Comparison of ENCODE assay signal across 8 cellular contexts in genomic region chr3:12810013-12810780, GRCh38. TPM values are rescaled to one million over a fixed set of nuclear protein-coding genes. Genes with fewer than 3 reads are reported as not detected.
A peak's percentile ranks its signal among the peaks of the same experiment; 100 is the strongest.
DNase-seq lines count a peak whose midpoint lies in the region; ATAC-seq and TF ChIP-seq lines count a peak whose summit lies in the region.

No MANE protein-coding gene starts in this region.

- TF ChIP-seq CTCF in GM12874 (IDR thresholded peaks at IDR 0.05; ENCODE audit: insufficient read depth, low read depth, low read length) (peak; percentile 94), WERI-Rb-1 (IDR thresholded peaks at IDR 0.05; ENCODE audit: low read depth, low read length) (peak; percentile 62), mammary epithelial cell (conservative IDR thresholded peaks at IDR 0.05 in 1 of 2, IDR thresholded peaks at IDR 0.05 in 1 of 2; ENCODE audit: extremely low read depth in 1 of 2, insufficient read depth in 1 of 2, low read depth in 1 of 2, low read length in 2 of 2) (peak; percentile 40 to 86), smooth muscle cell (IDR thresholded peaks at IDR 0.05; ENCODE audit: borderline replicate concordance, insufficient read depth, poor library complexity, severe bottlenecking) (peak; percentile 93)

- H3K9ac ChIP-seq in mammary epithelial cell (ENCODE audit: insufficient read depth, low read length) (no peak overlapping the region), smooth muscle cell (ENCODE audit: low read depth) (no peak overlapping the region)

- H3K4me2 ChIP-seq in mammary epithelial cell (ENCODE audit: insufficient read depth, low read depth, low read length) (peak overlapping the region; percentile 85), smooth muscle cell (peak overlapping the region; percentile 86)

- no peaks in the 10 kb centered on the region for H3K9me3 ChIP-seq in WERI-Rb-1 (ENCODE audit: severe bottlenecking)
- H3K9me3 ChIP-seq in mammary epithelial cell (replicated peaks; ENCODE audit: insufficient read depth, low read length): no peaks in the 10 kb centered on the region
- no peaks in the 10 kb centered on the region for H3K9me3 ChIP-seq in smooth muscle cell (replicated peaks; ENCODE audit: low read depth)

- CTCF ChIA-PET in mammary epithelial cell (lab: Charles Lee; ENCODE audit: low non-redundant PET): interaction anchor here (0.6 to 1.2 kb wide), 4 partner anchors 11 to 102 kb away, joined by 3 to 7 read pairs (median 3); partner anchors contain the start of gene TMEM40

- peaks cover 22% of the 10 kb centered on the region for H3K36me3 ChIP-seq in WERI-Rb-1
- H3K36me3 ChIP-seq in mammary epithelial cell (ENCODE audit: insufficient read depth, low read length): no peaks in the 10 kb centered on the region
- H3K36me3 ChIP-seq in smooth muscle cell (ENCODE audit: low read depth): no peaks in the 10 kb centered on the region

- 0% methylated on average over 6 of the region's 50 CpGs for WGBS in mammary epithelial cell (ENCODE audit: low coverage, missing lambda C conversion rate)
- WGBS in smooth muscle cell (ENCODE audit: low lambda C conversion rate): 1% methylated on average over 41 of the region's 50 CpGs

- dilution Hi-C loops in mammary epithelial cell (cut with HindIII; ENCODE audit: low sequenced_read_pairs): no loop called here

- no peaks in the 10 kb centered on the region for H4K20me1 ChIP-seq in mammary epithelial cell (ENCODE audit: insufficient read depth, low read length)
- H4K20me1 ChIP-seq in smooth muscle cell (ENCODE audit: low read depth): no peaks in the 10 kb centered on the region

- H3K27me3 ChIP-seq in WERI-Rb-1 (ENCODE audit: insufficient read depth, low read depth, severe bottlenecking): no peaks in the 10 kb centered on the region
- no peaks in the 10 kb centered on the region for H3K27me3 ChIP-seq in mammary epithelial cell (ENCODE audit: insufficient read depth, low read length)
- no peaks in the 10 kb centered on the region for H3K27me3 ChIP-seq in smooth muscle cell (ENCODE audit: low read depth)

- H3K27ac ChIP-seq in WERI-Rb-1 (peak overlapping the region; percentile 33; the same call in 1 of the 2 replicates), mammary epithelial cell (ENCODE audit: insufficient read depth, low read depth, low read length) (no peak overlapping the region), smooth muscle cell (ENCODE audit: low read depth) (no peak overlapping the region)

- no peaks in the 10 kb centered on the region for H3F3A ChIP-seq in smooth muscle cell (ENCODE audit: low read depth)

- peak; percentile 99 for ATAC-seq in HG02759 (IDR thresholded peaks at IDR 0.05; ENCODE audit: unreplicated experiment)

- peaks cover 6% of the 10 kb centered on the region for H3K4me1 ChIP-seq in mammary epithelial cell (ENCODE audit: insufficient read depth, low read length)
- peaks cover 4% of the 10 kb centered on the region for H3K4me1 ChIP-seq in smooth muscle cell (ENCODE audit: low read depth)

- in situ Hi-C loops in mammary epithelial cell (cut with MboI; ENCODE audit: low sequenced_read_pairs in 2 of 2): no loop called here

- intact Hi-C loops in mammary epithelial cell (cut with micrococcal nuclease): loop anchor here (1.0 to 2.0 kb wide), 3 partner anchors 51 to 104 kb away; partner anchors contain the start of gene TMEM40

- DNase-seq in NCI-H1417 treated with DMSO at 0.1 percent for 48 hours (lab: John Stamatoyannopoulos, UW) (peak; percentile 17), WERI-Rb-1 (peak; percentile 90), mammary epithelial cell (peak; percentile 77), inferior parietal cortex (ENCODE audit: extremely low spot score) (peak; percentile 89), smooth muscle cell (lab: John Stamatoyannopoulos, UW; ENCODE audit: unreplicated experiment) (peak; percentile 93), GDM1 (lab: John Stamatoyannopoulos, UW) (no peak)

- H2AFZ ChIP-seq in mammary epithelial cell (ENCODE audit: low read depth, low read length) (peak overlapping the region; percentile 93), smooth muscle cell (ENCODE audit: low read depth) (peak overlapping the region; percentile 93)

- no TSS peak for BruUV-seq in mammary epithelial cell (replicated peaks; lab: Mats Ljungman, UMichigan)

- H3K79me2 ChIP-seq in mammary epithelial cell (ENCODE audit: insufficient read depth, low read length) (no peaks in the 10 kb centered on the region), smooth muscle cell (ENCODE audit: low read depth) (no peaks in the 10 kb centered on the region)

- H3K4me3 ChIP-seq in WERI-Rb-1 (ENCODE audit: low read depth, low read length): peak overlapping the region; percentile 43
- H3K4me3 ChIP-seq in mammary epithelial cell (replicated peaks in 1 of 3; ENCODE audit: insufficient read depth in 1 of 3, low read depth in 2 of 3, low read length in 3 of 3): peak overlapping the region; percentile 49 to 70 (median 58)
- peak overlapping the region; percentile 79 for H3K4me3 ChIP-seq in smooth muscle cell

RNA-seq across cellular contexts. Expression of gene CAND2, which starts 13.7 kb away (rescaled TPM):
- total RNA-seq in mammary epithelial cell (1 to 10 TPM in 1 of 2 donors, under 1 TPM in 1; 0.42 to 1.7 TPM), smooth muscle cell (2.7 and 4.8 TPM in 2 replicates)
- polyA plus RNA-seq in mammary epithelial cell (0.19 TPM), smooth muscle cell (2.1 and 2.9 TPM in 2 replicates)
- polyA minus RNA-seq in mammary epithelial cell: not detected

RNA-seq across cellular contexts. Expression of gene RPL32, which starts 31.2 kb away (rescaled TPM):
- total RNA-seq in mammary epithelial cell (1,000 to 10,000 TPM in 1 of 2 donors, 100 to 1,000 TPM in 1; 686 to 1,631 TPM), smooth muscle cell (988 and 1,486 TPM in 2 replicates)
- polyA plus RNA-seq in mammary epithelial cell (2,092 TPM), smooth muscle cell (744 and 789 TPM in 2 replicates)
- polyA minus RNA-seq in mammary epithelial cell: 770 TPM

RNA-seq across cellular contexts. Expression of gene TMEM40, which starts 51.1 kb away (rescaled TPM):
- total RNA-seq in mammary epithelial cell (100 to 1,000 TPM in 1 of 2 donors, 10 to 100 TPM in 1; 53.3 to 224 TPM), smooth muscle cell (6.4 and 6.7 TPM in 2 replicates)
- polyA plus RNA-seq in mammary epithelial cell (124 TPM), smooth muscle cell (6.8 and 15.6 TPM in 2 replicates)
- polyA minus RNA-seq in mammary epithelial cell: 126 TPM
